Comparison of ENCODE assay signal across 12 cellular contexts in the genomic region with DNA sequence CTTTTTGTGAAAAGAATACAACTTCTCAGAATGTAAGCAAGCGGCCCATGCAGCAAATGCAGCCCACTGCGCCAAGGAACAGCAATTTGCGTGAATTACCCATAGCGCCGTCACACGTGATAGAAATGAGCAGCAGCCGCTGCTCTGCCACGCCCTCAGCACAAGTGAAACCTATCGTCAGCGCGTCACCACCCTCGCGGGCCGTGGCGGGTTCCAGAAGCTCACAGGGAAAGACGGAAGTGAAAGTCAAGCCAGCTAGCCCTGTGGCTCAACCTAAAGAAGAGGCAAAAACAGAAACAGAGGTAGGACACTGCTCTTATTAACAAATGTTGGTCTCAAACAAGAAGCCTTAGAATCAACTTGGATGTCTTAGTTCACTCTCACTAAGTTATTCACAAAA.
A peak's percentile ranks its signal among the peaks of the same experiment; 100 is the strongest.
DNase-seq lines count a peak whose midpoint lies in the region; ATAC-seq and TF ChIP-seq lines count a peak whose summit lies in the region.
"Had no signal": no experiment of that assay in that cellular context is flagged by ENCODE, and none has a peak within 500 bp of the region (broad histone marks: within the 10 kb centered on the region; RNA-seq: fewer than 3 reads in every experiment).

No MANE protein-coding gene starts in this region.

- POLR2A ChIA-PET in activated B cell treated with CpG ODN at 0.5 μM for 24 hours (lab: Charles Lee): interaction anchor here (0.7 kb wide), 1 partner anchor 78 kb away, joined by 3 read pairs; no protein-coding TSS in a partner anchor

- H3K36me3 Mint-ChIP-seq in activated CD8-positive, alpha-beta memory T cell treated with anti-CD3 and anti-CD28 coated beads, Interleukin-2, amount 10 ng/mL, durations not matched to agents 7 days and 5 days: peaks cover 59% of the 10 kb centered on the region
- peaks cover 92% of the 10 kb centered on the region for H3K36me3 Mint-ChIP-seq in activated B cell treated with CpG ODN at 0.5 μM for 24 hours (ENCODE audit: low read depth)

- peak overlapping the region; percentile 18 for H3K27ac Mint-ChIP-seq in activated CD8-positive, alpha-beta memory T cell treated with anti-CD3 and anti-CD28 coated beads, Interleukin-2, amount 10 ng/mL, durations not matched to agents 7 days and 5 days
- peak overlapping the region; percentile 65 for H3K27ac Mint-ChIP-seq in activated B cell treated with CpG ODN at 0.5 μM for 24 hours

- H3K9me3 Mint-ChIP-seq in activated CD8-positive, alpha-beta memory T cell treated with anti-CD3 and anti-CD28 coated beads, Interleukin-2, amount 10 ng/mL, durations not matched to agents 7 days and 5 days (ENCODE audit: low read depth): no peaks in the 10 kb centered on the region
- no peaks in the 10 kb centered on the region for H3K9me3 Mint-ChIP-seq in activated B cell treated with CpG ODN at 0.5 μM for 24 hours

- no peak for TF ChIP-seq CTCF in activated B cell treated with CpG ODN at 0.5 μM for 24 hours (IDR thresholded peaks at IDR 0.05)

- no peak for DNase-seq in activated CD8-positive, alpha-beta memory T cell treated with anti-CD3 and anti-CD28 coated beads, Interleukin-2, amount 10 ng/mL, durations not matched to agents 7 days and 5 days
- DNase-seq in activated CD8-positive, alpha-beta memory T cell treated with anti-CD3 and anti-CD28 coated beads, Interleukin-2, amount 50 U/mL, for 4 hours: no peak
- DNase-seq in activated B cell treated with CpG ODN at 0.5 μM for 24 hours (peak; percentile 31), mucosa of gallbladder (ENCODE audit: low spot score) (peak; percentile 17), NCI-H1694 treated with DMSO at 0.1 percent for 48 hours (lab: John Stamatoyannopoulos, UW) (no peak), COLO829 (ENCODE audit: low spot score) (no peak), NCI-H146 treated with DMSO at 0.1 percent for 48 hours (lab: John Stamatoyannopoulos, UW; ENCODE audit: unreplicated experiment) (no peak)
- DNase-seq: DMS79, KG1, NCI-H524 treated with DMSO at 0.1 percent for 48 hours had no signal

- no peak overlapping the region for H3K4me3 Mint-ChIP-seq in activated CD8-positive, alpha-beta memory T cell treated with anti-CD3 and anti-CD28 coated beads, Interleukin-2, amount 10 ng/mL, durations not matched to agents 7 days and 5 days
- no peak overlapping the region for H3K4me3 Mint-ChIP-seq in activated B cell treated with CpG ODN at 0.5 μM for 24 hours

- peak; percentile 46 for ATAC-seq in activated CD8-positive, alpha-beta memory T cell treated with anti-CD3 and anti-CD28 coated beads, Interleukin-2, amount 10 ng/mL, durations not matched to agents 7 days and 5 days
- ATAC-seq in HG02588 (IDR thresholded peaks at IDR 0.05; ENCODE audit: unreplicated experiment) (peak; percentile 57), activated B cell treated with CpG ODN at 0.5 μM for 24 hours (ENCODE audit: low read depth) (peak; percentile 74)
- ATAC-seq: A549 had no signal

- intact Hi-C loops in activated B cell treated with CpG ODN at 0.5 μM for 24 hours (cut with micrococcal nuclease): no loop called here

- H3K27me3 Mint-ChIP-seq in activated CD8-positive, alpha-beta memory T cell treated with anti-CD3 and anti-CD28 coated beads, Interleukin-2, amount 10 ng/mL, durations not matched to agents 7 days and 5 days: no peaks in the 10 kb centered on the region
- H3K27me3 Mint-ChIP-seq in activated B cell treated with CpG ODN at 0.5 μM for 24 hours: no peaks in the 10 kb centered on the region

- peaks cover 56% of the 10 kb centered on the region for H3K4me1 Mint-ChIP-seq in activated CD8-positive, alpha-beta memory T cell treated with anti-CD3 and anti-CD28 coated beads, Interleukin-2, amount 10 ng/mL, durations not matched to agents 7 days and 5 days
- peaks cover 39% of the 10 kb centered on the region for H3K4me1 Mint-ChIP-seq in activated B cell treated with CpG ODN at 0.5 μM for 24 hours

- CTCF ChIA-PET in activated CD8-positive, alpha-beta memory T cell treated with anti-CD3 and anti-CD28 coated beads, Interleukin-2, amount 10 ng/mL, durations not matched to agents 7 days and 5 days (lab: Charles Lee): interaction anchor here (2.1 kb wide), 1 partner anchor 143 kb away, joined by 12 read pairs; no protein-coding TSS in a partner anchor
- CTCF ChIA-PET in activated B cell treated with CpG ODN at 0.5 μM for 24 hours (lab: Charles Lee): interaction anchor here (12.6 kb wide), 1 partner anchor 144 kb away, joined by 123 read pairs; no protein-coding TSS in a partner anchor

Comparison
In these comparisons a context has a peak if more than half of its experiments do, and no peak if none do; other contexts are left out.
1. DNase-seq: peak in activated B cell treated with CpG ODN at 0.5 μM for 24 hours (single experiment) and mucosa of gallbladder (single experiment); none in activated CD8-positive, alpha-beta memory T cell treated with anti-CD3 and anti-CD28 coated beads, Interleukin-2, amount 10 ng/mL, durations not matched to agents 7 days and 5 days (single experiment), activated CD8-positive, alpha-beta memory T cell treated with anti-CD3 and anti-CD28 coated beads, Interleukin-2, amount 50 U/mL, for 4 hours (single experiment), NCI-H1694 treated with DMSO at 0.1 percent for 48 hours (single experiment), COLO829 (single experiment) and NCI-H146 treated with DMSO at 0.1 percent for 48 hours (single experiment).
2. Peak in every context shown above with its lines, with median percentiles within 50 percentile points of each other: ATAC-seq.